ENCODE assay signal across 14 cellular contexts in genomic region chr7:26474596-26474995, GRCh38.
A peak's percentile ranks its signal among the peaks of the same experiment; 100 is the strongest.
DNase-seq lines count a peak whose midpoint lies in the region; TF ChIP-seq lines count a peak whose summit lies in the region.
"Had no signal": no experiment of that assay in that cellular context is flagged by ENCODE, and none has a peak within 500 bp of the region (broad histone marks: within the 10 kb centered on the region; RNA-seq: fewer than 3 reads in every experiment).

No MANE protein-coding gene starts in this region.

- H3K4me1 Mint-ChIP-seq in osteocyte (ENCODE audit: unreplicated experiment): no peaks in the 10 kb centered on the region
- H3K4me1 Mint-ChIP-seq: B cell had no signal

- in situ Hi-C loops in GM13976 (cut with MboI; ENCODE audit: low sequenced_read_pairs, unreplicated experiment): no loop called here

- no peak overlapping the region for H3K27ac Mint-ChIP-seq in osteocyte (ENCODE audit: unreplicated experiment)
- H3K27ac Mint-ChIP-seq: B cell; CD4-positive, alpha-beta T cell; CD8-positive, alpha-beta T cell had no signal

- H3K27me3 Mint-ChIP-seq in osteocyte (ENCODE audit: unreplicated experiment): no peaks in the 10 kb centered on the region

- DNase-seq in SK-N-DZ (ENCODE audit: low spot score): peak; percentile 81
- DNase-seq in left kidney (ENCODE audit: low read depth, low spot score): peak; percentile 65
- peak; percentile 23 for DNase-seq in osteocyte (ENCODE audit: extremely low spot score, unreplicated experiment)
- DNase-seq in GM13976 (ENCODE audit: low spot score): no peak
- no peak for DNase-seq in AML-193 (lab: John Stamatoyannopoulos, UW)
- no peak for DNase-seq in activated CD4-positive, alpha-beta T cell treated with anti-CD3 and anti-CD28 coated beads for 4 hours
- DNase-seq: 8988T; ACHN; Caco-2; Calu3; CD4-positive, alpha-beta T cell; CD8-positive, alpha-beta T cell; GF-D8 had no signal

- TF ChIP-seq CTCF in osteocyte (IDR thresholded peaks at IDR 0.05) (no peak), GM13976 (IDR thresholded peaks at IDR 0.05; ENCODE audit: borderline replicate concordance, control extremely low read depth, extremely low read depth, insufficient read depth, missing control alignments) (no peak)

- no peaks in the 10 kb centered on the region for H3K36me3 Mint-ChIP-seq in osteocyte (ENCODE audit: unreplicated experiment)
- H3K36me3 Mint-ChIP-seq: CD8-positive, alpha-beta T cell had no signal

- no peaks in the 10 kb centered on the region for H3K9me3 Mint-ChIP-seq in osteocyte (ENCODE audit: unreplicated experiment)
- H3K9me3 Mint-ChIP-seq: CD4-positive, alpha-beta T cell; CD8-positive, alpha-beta T cell had no signal

- no peak overlapping the region for H3K4me3 Mint-ChIP-seq in osteocyte (ENCODE audit: unreplicated experiment)
- H3K4me3 Mint-ChIP-seq: B cell; CD4-positive, alpha-beta T cell; CD8-positive, alpha-beta T cell had no signal

Comparison
In these comparisons a context has a peak if more than half of its experiments do, and no peak if none do; other contexts are left out.
1. DNase-seq: peak in SK-N-DZ (single experiment), left kidney (single experiment) and osteocyte (single experiment); none in GM13976 (single experiment), AML-193 (0 of 2) and activated CD4-positive, alpha-beta T cell treated with anti-CD3 and anti-CD28 coated beads for 4 hours (0 of 2).